Comparison of ENCODE assay signal across 10 cellular contexts in the genomic region with DNA sequence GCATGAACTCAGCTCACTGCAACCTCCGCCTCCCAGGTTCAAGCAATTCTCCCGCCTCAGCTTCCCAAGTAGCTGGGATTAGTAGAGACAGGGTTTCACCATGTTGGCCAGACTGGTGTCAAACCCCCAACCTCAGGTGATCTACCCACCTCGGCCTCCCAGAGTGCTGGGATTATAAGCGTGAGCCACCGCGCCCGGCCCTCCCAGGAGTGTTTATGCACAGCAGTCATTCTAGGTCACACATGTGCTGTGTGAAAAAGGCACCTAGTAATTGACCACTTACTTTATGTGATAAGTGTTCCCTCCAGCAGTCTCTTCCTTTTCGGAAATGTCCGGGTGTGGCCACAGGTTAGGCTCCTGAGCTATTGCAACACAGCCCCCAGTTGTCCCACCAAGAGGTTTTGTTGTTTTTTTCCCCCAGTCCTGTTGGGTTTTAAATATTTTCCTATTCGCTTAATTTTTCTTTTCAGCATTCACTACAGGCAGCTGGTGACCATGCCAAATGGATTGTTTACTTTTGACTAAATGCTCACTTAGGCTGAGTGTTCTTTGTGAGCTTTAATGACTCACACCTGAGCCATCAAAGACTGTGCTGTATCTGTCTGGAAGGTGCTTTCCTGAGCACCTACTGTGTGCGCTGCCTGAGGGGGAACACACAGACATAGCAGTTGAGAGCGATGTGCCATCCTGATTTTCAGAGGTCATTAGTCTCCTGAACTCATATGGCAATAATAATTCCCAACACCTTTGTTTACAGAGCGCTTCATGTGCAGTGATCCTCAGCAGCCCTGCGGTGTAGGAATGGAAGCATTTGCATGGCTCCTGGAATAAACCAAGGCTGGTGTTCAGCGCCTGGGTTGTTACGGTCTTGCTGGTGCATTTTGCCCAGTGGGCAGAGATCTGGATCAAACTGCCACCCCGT.
DNase-seq lines count a peak whose midpoint lies in the region; ATAC-seq and TF ChIP-seq lines count a peak whose summit lies in the region.
"Had no signal": no experiment of that assay in that cellular context is flagged by ENCODE, and none has a peak within 500 bp of the region (broad histone marks: within the 10 kb centered on the region; RNA-seq: fewer than 3 reads in every experiment).

No MANE protein-coding gene starts in this region.

- no peaks in the 10 kb centered on the region for H3K9me2 ChIP-seq in PC-3 (replicated peaks; ENCODE audit: low read length)

- peak; percentile 80 for DNase-seq in A172 (ENCODE audit: low spot score)
- DNase-seq in PC-3 = peak; percentile 87
- peak; percentile 64 for DNase-seq in epithelial cell of prostate (ENCODE audit: low read depth, low spot score)
- no peak for DNase-seq in retina
- DNase-seq in ovary = no peak

- no peak overlapping the region for H3K9ac ChIP-seq in KMS-11
- H3K9ac ChIP-seq in PC-3 (ENCODE audit: low read length) = peak overlapping the region; percentile 78

- POLR2A ChIA-PET in PC-3 (lab: Charles Lee; ENCODE audit: unreplicated experiment) = no interaction called here

- H3K36me3 ChIP-seq in KMS-11 (ENCODE audit: insufficient read depth) (no peaks in the 10 kb centered on the region), PC-3 (ENCODE audit: low read depth, low read length) (no peaks in the 10 kb centered on the region; the same call in 1 of the 2 replicates), ovary (no peaks in the 10 kb centered on the region)
- H3K36me3 ChIP-seq: prostate gland had no signal

- TF ChIP-seq POLR2A in ovary (IDR thresholded peaks at IDR 0.05) = no peak

- H4K20me1 ChIP-seq in KMS-11 (ENCODE audit: insufficient read depth) = no peaks in the 10 kb centered on the region
- H4K20me1 ChIP-seq in PC-3 (ENCODE audit: low read length) = no peaks in the 10 kb centered on the region

- H3K9me3 ChIP-seq in PC-3 (ENCODE audit: low read length) (no peaks in the 10 kb centered on the region), ovary (no peaks in the 10 kb centered on the region)
- H3K9me3 ChIP-seq: prostate gland had no signal

- BruUV-seq in PC-3 (replicated peaks; lab: Mats Ljungman, UMichigan) = no TSS peak

- H3K4me2 ChIP-seq in KMS-11 (peak overlapping the region; percentile 98; the same call in 1 of the 2 replicates), PC-3 (ENCODE audit: low read length) (peak overlapping the region; percentile 51)

- intact Hi-C loops in PC-3 (cut with micrococcal nuclease) (no loop called here), ovary (cut with DNase I) (no loop called here)

- H2AFZ ChIP-seq in KMS-11 (ENCODE audit: low read depth) (no peak overlapping the region), PC-3 (ENCODE audit: low read length) (no peak overlapping the region)

- ATAC-seq in PC-3 = peak; percentile 94
- ATAC-seq in GM21526 (IDR thresholded peaks at IDR 0.05; ENCODE audit: low FRiP score, unreplicated experiment) = no peak
- ATAC-seq in HG02678 (IDR thresholded peaks at IDR 0.05; ENCODE audit: unreplicated experiment) = no peak
- ATAC-seq: SK-N-SH treated with all-trans-retinoic acid at 6 μM for 48 hours had no signal

- 88 to 91% (median 91%) methylated on average over 17 of the region's 17 CpGs for WGBS in ovary, 3 donors

- CTCF ChIA-PET in PC-3 (lab: Charles Lee) = no interaction called here

- no peak for TF ChIP-seq CTCF in KMS-11 (conservative IDR thresholded peaks at IDR 0.05; ENCODE audit: low read depth, low read length)
- no peak for TF ChIP-seq CTCF in PC-3 (conservative IDR thresholded peaks at IDR 0.05; ENCODE audit: low read depth, low read length)
- TF ChIP-seq CTCF in ovary (IDR thresholded peaks at IDR 0.05) = no peak

- H3K27ac ChIP-seq in KMS-11 = no peak overlapping the region
- H3K27ac ChIP-seq in PC-3 (ENCODE audit: low read length) = peak overlapping the region; percentile 97
- H3K27ac ChIP-seq in epithelial cell of prostate = peak overlapping the region; percentile 44
- H3K27ac ChIP-seq in ovary = no peak overlapping the region
- H3K27ac ChIP-seq: prostate gland had no signal

- H3K4me3 ChIP-seq in KMS-11 (IDR thresholded peaks at IDR 0.05; ENCODE audit: insufficient read depth, low read depth, low read length) = no peak overlapping the region
- no peak overlapping the region for H3K4me3 ChIP-seq in PC-3 (ENCODE audit: low read length)
- H3K4me3 ChIP-seq in ovary = no peak overlapping the region
- H3K4me3 ChIP-seq: prostate gland had no signal

- H3F3A ChIP-seq in PC-3 (ENCODE audit: low read length, unreplicated experiment) = no peaks in the 10 kb centered on the region

- no peak for TF ChIP-seq EP300 in ovary (IDR thresholded peaks at IDR 0.05)

- H3K4me1 ChIP-seq in KMS-11 (ENCODE audit: low read depth, poor library complexity, severe bottlenecking) (peaks cover 59% of the 10 kb centered on the region), PC-3 (ENCODE audit: insufficient read depth, low read length) (peaks cover 21% of the 10 kb centered on the region), ovary (ENCODE audit: insufficient read depth) (no peaks in the 10 kb centered on the region)
- H3K4me1 ChIP-seq: prostate gland had no signal

- H3K79me2 ChIP-seq in KMS-11 (ENCODE audit: insufficient read depth, low read depth) (no peaks in the 10 kb centered on the region), PC-3 (ENCODE audit: low read length) (no peaks in the 10 kb centered on the region)

- no peaks in the 10 kb centered on the region for H3K27me3 ChIP-seq in KMS-11 (ENCODE audit: insufficient read depth, low read depth)
- no peaks in the 10 kb centered on the region for H3K27me3 ChIP-seq in PC-3 (ENCODE audit: low read length)
- no peaks in the 10 kb centered on the region for H3K27me3 ChIP-seq in ovary

Comparison
In these comparisons a context has a peak if more than half of its experiments do, and no peak if none do; other contexts are left out.
1. DNase-seq: peak in A172 (single experiment), PC-3 (single experiment) and epithelial cell of prostate (single experiment); none in retina (single experiment) and ovary (0 of 5).
2. H3K27ac ChIP-seq: peak in PC-3 (single experiment) and epithelial cell of prostate (single experiment); none in KMS-11 (single experiment) and ovary (0 of 2).